8 cellular contexts compared by ENCODE assay signal in the genomic region with DNA sequence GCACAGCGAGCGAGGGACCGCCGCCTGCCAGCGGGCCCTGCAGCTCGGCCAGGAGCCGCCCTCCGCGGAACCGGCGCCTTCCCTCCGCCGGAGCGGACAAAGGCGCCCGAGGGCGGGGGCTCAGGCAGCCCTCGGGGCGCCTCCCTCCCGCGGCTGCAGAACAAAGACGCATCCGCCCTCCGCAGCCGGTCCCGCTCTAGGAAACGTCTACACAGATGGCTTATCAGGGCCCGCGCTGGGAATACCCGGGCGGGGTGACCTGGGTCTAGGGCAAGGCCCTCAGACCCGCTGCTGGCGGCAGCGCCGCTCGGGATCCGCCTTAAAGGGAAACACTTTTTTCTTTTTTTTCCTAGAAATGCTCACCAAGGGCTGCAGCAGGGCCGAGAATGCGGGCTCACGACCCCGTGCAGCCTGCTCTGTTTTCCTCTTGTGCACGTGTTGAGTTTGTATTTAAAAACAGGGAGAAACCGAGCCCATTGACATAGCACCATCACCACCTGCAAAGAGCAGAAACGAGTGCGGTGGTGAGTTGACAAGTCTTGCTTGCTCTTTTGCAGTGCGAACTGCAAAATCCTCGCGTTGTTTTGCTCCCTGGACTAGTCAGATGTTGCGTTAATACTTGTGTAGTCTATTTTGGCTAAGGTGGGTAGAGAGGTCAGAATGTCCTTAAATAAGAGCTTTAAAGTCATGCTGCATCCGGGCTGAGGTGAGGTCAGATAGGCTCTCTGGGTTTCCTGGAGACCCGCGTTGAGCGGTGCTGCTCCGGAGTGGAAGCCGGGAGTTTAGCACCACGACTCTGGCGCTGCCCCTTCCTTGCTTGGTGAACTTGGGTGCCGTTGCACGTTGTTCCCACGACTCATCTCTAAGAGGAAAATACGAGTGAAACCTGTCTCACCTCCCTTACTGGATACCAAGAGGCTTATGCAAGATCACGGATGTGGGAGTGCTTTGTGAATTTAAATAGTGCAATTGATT. TPM values are rescaled to one million over a fixed set of nuclear protein-coding genes. Genes with fewer than 3 reads are reported as not detected.
DNase-seq lines count a peak whose midpoint lies in the region; ATAC-seq and TF ChIP-seq lines count a peak whose summit lies in the region.

No MANE protein-coding gene starts in this region.

- peak overlapping the region; percentile 66 for H3K27ac Mint-ChIP-seq in activated CD8-positive, alpha-beta T cell treated with anti-CD3 and anti-CD28 coated beads for 36 hours
- peak overlapping the region; percentile 80 to 86 for H3K27ac Mint-ChIP-seq in effector memory CD8-positive, alpha-beta T cell

- peak overlapping the region; percentile 63 for H2AFZ ChIP-seq in ACC112 (ENCODE audit: low read length, unreplicated experiment)

- peak overlapping the region; percentile 54 for H3K27ac ChIP-seq in ACC112 (ENCODE audit: low read depth, low read length)

- peaks cover 27% of the 10 kb centered on the region for H3K79me2 ChIP-seq in ACC112 (ENCODE audit: control insufficient read depth, insufficient read depth, low read length, unreplicated experiment)

- POLR2A ChIA-PET in activated CD8-positive, alpha-beta T cell treated with anti-CD3 and anti-CD28 coated beads for 36 hours (lab: Charles Lee) = interaction anchor here (0.9 kb wide), 1 partner anchor 125 kb away, joined by 3 read pairs; no protein-coding TSS in a partner anchor

- H3K4me1 Mint-ChIP-seq in activated CD8-positive, alpha-beta T cell treated with anti-CD3 and anti-CD28 coated beads for 36 hours (ENCODE audit: low read depth) = peaks cover 16% of the 10 kb centered on the region
- peaks cover 15 to 16% of the 10 kb centered on the region in 2 donors for H3K4me1 Mint-ChIP-seq in effector memory CD8-positive, alpha-beta T cell (ENCODE audit: low read depth in 2 of 2)

- H3K36me3 ChIP-seq in ACC112 (ENCODE audit: insufficient read depth, low read length) = peaks cover 2% of the 10 kb centered on the region

- DNase-seq in NCI-H510A (lab: John Stamatoyannopoulos, UW) = peak; percentile 42
- DNase-seq in activated CD8-positive, alpha-beta T cell treated with anti-CD3 and anti-CD28 coated beads for 36 hours = peak; percentile 57
- peak; percentile 17 to 42 (median 40) for DNase-seq in effector memory CD8-positive, alpha-beta T cell
- DNase-seq in mesenteric fat pad (ENCODE audit: low spot score) = peak; percentile 93
- DNase-seq in stimulated activated CD8-positive, alpha-beta memory T cell treated with anti-CD3 and anti-CD28 coated beads, Interleukin-4, amount 100 ng/mL, for 48 hours = peak; percentile 57

- H3K4me1 ChIP-seq in ACC112 (ENCODE audit: control insufficient read depth, insufficient read depth, low read length, unreplicated experiment) = peaks cover 37% of the 10 kb centered on the region

- H3K4me3 Mint-ChIP-seq in activated CD8-positive, alpha-beta T cell treated with anti-CD3 and anti-CD28 coated beads for 36 hours = peak overlapping the region; percentile 85
- peak overlapping the region; percentile 88 to 96 for H3K4me3 Mint-ChIP-seq in effector memory CD8-positive, alpha-beta T cell

- peaks cover 38% of the 10 kb centered on the region for H3K27me3 Mint-ChIP-seq in activated CD8-positive, alpha-beta T cell treated with anti-CD3 and anti-CD28 coated beads for 36 hours
- H3K27me3 Mint-ChIP-seq in effector memory CD8-positive, alpha-beta T cell = peaks cover 54 to 72% of the 10 kb centered on the region in 2 donors

- TF ChIP-seq CTCF in activated CD8-positive, alpha-beta T cell treated with anti-CD3 and anti-CD28 coated beads for 36 hours (IDR thresholded peaks at IDR 0.05) = no peak

- peak overlapping the region; percentile 76 for H3K4me3 ChIP-seq in ACC112 (ENCODE audit: low read depth, low read length)

- no peaks in the 10 kb centered on the region for H3K27me3 ChIP-seq in ACC112 (ENCODE audit: insufficient read depth, low read length)

- H3K36me3 Mint-ChIP-seq in activated CD8-positive, alpha-beta T cell treated with anti-CD3 and anti-CD28 coated beads for 36 hours (ENCODE audit: low read depth) = no peaks in the 10 kb centered on the region
- H3K36me3 Mint-ChIP-seq in effector memory CD8-positive, alpha-beta T cell (ENCODE audit: insufficient read depth) = peaks cover 16% of the 10 kb centered on the region

- intact Hi-C loops in activated CD8-positive, alpha-beta T cell treated with anti-CD3 and anti-CD28 coated beads for 36 hours (cut with micrococcal nuclease) = no loop called here

- ATAC-seq in GM18907 (IDR thresholded peaks at IDR 0.05; ENCODE audit: unreplicated experiment) = peak; percentile 35
- peak; percentile 19 for ATAC-seq in HG03108 (IDR thresholded peaks at IDR 0.05; ENCODE audit: unreplicated experiment)
- ATAC-seq in activated CD8-positive, alpha-beta T cell treated with anti-CD3 and anti-CD28 coated beads for 36 hours = peak; percentile 8
- peak; percentile 23 for ATAC-seq in effector memory CD8-positive, alpha-beta T cell (replicated peaks)

- CTCF ChIA-PET in activated CD8-positive, alpha-beta T cell treated with anti-CD3 and anti-CD28 coated beads for 36 hours (lab: Charles Lee) = interaction anchor here (0.9 to 2.1 kb wide), 3 partner anchors 147 to 362 kb away, joined by 4 to 5 read pairs (median 4); no protein-coding TSS in a partner anchor

- H3K9me3 Mint-ChIP-seq in activated CD8-positive, alpha-beta T cell treated with anti-CD3 and anti-CD28 coated beads for 36 hours = no peaks in the 10 kb centered on the region
- H3K9me3 Mint-ChIP-seq in effector memory CD8-positive, alpha-beta T cell = no peaks in the 10 kb centered on the region

RNA-seq across cellular contexts. Expression of a gene that starts 1.1 kb away (rescaled TPM):
- total RNA-seq in activated CD8-positive, alpha-beta T cell treated with anti-CD3 and anti-CD28 coated beads for 36 hours = 1 to 10 TPM; 5.8 TPM
- total RNA-seq in mesenteric fat pad = 45.2 TPM

RNA-seq across cellular contexts. Expression of a gene that starts 41.7 kb away (rescaled TPM):
- total RNA-seq in activated CD8-positive, alpha-beta T cell treated with anti-CD3 and anti-CD28 coated beads for 36 hours = under 1 TPM in 1 of 2 experiments, not detected in 1; 0.45 TPM
- 3.2 TPM for total RNA-seq in mesenteric fat pad

Comparison
In these comparisons a context has a peak if more than half of its experiments do, and no peak if none do; other contexts are left out.
1. Peak in every context shown above with its lines: DNase-seq, ATAC-seq, H3K4me3 ChIP-seq and H3K27ac ChIP-seq.
2. DNase-seq: peak in every context shown above with its lines; median percentile 93 in mesenteric fat pad; 57 in activated CD8-positive, alpha-beta T cell treated with anti-CD3 and anti-CD28 coated beads for 36 hours; 57 in stimulated activated CD8-positive, alpha-beta memory T cell treated with anti-CD3 and anti-CD28 coated beads, Interleukin-4, amount 100 ng/mL, for 48 hours; 42 in NCI-H510A; 40 in effector memory CD8-positive, alpha-beta T cell.